In the genomic region with DNA sequence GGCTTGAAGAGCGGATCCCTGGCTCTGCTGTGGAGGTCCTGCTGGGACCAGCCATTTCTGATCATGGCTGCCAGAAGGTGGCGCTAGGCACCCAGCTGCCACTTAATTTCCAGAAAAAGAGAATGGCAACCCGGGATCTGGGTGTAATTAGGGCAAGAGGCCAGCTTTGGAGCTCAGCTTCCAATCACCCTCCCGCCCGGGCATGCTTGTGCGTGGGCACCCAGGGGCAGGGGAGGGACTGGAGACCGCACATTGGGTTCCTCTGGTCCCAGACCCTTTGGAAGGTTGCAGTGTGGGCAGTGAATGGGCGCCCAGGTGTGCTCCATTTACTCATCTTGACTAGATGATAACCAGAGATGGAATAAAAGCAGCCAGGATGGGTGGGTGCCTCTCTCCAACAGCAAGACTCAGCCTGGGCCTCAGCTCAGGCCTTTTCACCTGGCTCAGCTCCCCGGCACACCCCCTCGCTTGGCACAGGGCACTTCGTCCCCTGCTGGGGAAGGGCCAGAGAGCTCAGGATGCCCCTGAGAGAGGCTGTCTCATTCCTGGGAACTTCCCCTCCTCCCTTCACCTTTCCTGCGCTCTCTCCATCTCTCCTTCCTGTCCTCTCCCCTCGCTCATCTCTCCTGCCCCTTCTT, we compare ENCODE assay signal across 8 cellular contexts. TPM values are rescaled to one million over a fixed set of nuclear protein-coding genes. Genes with fewer than 3 reads are reported as not detected.
DNase-seq lines count a peak whose midpoint lies in the region; ATAC-seq, FAIRE-seq and TF ChIP-seq lines count a peak whose summit lies in the region.

No MANE protein-coding gene starts in this region.

- no peaks in the 10 kb centered on the region for H3K36me3 Mint-ChIP-seq in glutamatergic neuron (ENCODE audit: unreplicated experiment)
- H3K36me3 Mint-ChIP-seq in progenitor cell of endocrine pancreas (ENCODE audit: insufficient read depth): peaks cover 1% of the 10 kb centered on the region

- peaks cover 34% of the 10 kb centered on the region for H3K4me1 Mint-ChIP-seq in glutamatergic neuron (ENCODE audit: low read depth, unreplicated experiment)
- H3K4me1 Mint-ChIP-seq in progenitor cell of endocrine pancreas (ENCODE audit: low read depth): peaks cover 20% of the 10 kb centered on the region

- H3K27ac Mint-ChIP-seq in glutamatergic neuron (ENCODE audit: unreplicated experiment) (no peak overlapping the region), progenitor cell of endocrine pancreas (no peak overlapping the region)

- H3K9me3 Mint-ChIP-seq in glutamatergic neuron (ENCODE audit: unreplicated experiment): peaks cover 1% of the 10 kb centered on the region
- no peaks in the 10 kb centered on the region for H3K9me3 Mint-ChIP-seq in progenitor cell of endocrine pancreas (ENCODE audit: low read depth)

- peaks cover 14% of the 10 kb centered on the region for H3K27me3 Mint-ChIP-seq in glutamatergic neuron (ENCODE audit: unreplicated experiment)
- H3K27me3 Mint-ChIP-seq in progenitor cell of endocrine pancreas: peaks cover 15% of the 10 kb centered on the region

- peak; percentile 28 for FAIRE-seq in GM12891 (lab: Jason Lieb, UNC)

- DNase-seq in AG09319 (ENCODE audit: extremely low read depth, low read depth) (peak; percentile 11), GM12891 (ENCODE audit: insufficient read length, low spot score) (peak; percentile 75), NCI-H2196 treated with DMSO at 0.1 percent for 48 hours (lab: John Stamatoyannopoulos, UW; ENCODE audit: unreplicated experiment) (peak; percentile 10), glutamatergic neuron (peak; percentile 87), progenitor cell of endocrine pancreas (ENCODE audit: low spot score, unreplicated experiment) (peak; percentile 62), omental fat pad (ENCODE audit: low spot score) (no peak)
- peak; percentile 26 for DNase-seq in activated naive CD4-positive, alpha-beta T cell treated with anti-CD3 and anti-CD28 coated beads, Interleukin-2, amount 50 U/mL, for 16 hours

- peak overlapping the region; percentile 53 for H3K4me3 Mint-ChIP-seq in glutamatergic neuron (ENCODE audit: unreplicated experiment)
- no peak overlapping the region for H3K4me3 Mint-ChIP-seq in progenitor cell of endocrine pancreas (ENCODE audit: low read depth)

- no peak for TF ChIP-seq POLR2A in GM12891 (IDR thresholded peaks at IDR 0.05; ENCODE audit: low read depth, low read length)

- ATAC-seq in GM21786 (IDR thresholded peaks at IDR 0.05; ENCODE audit: unreplicated experiment) (no peak), omental fat pad (ENCODE audit: low FRiP score) (no peak)

- TF ChIP-seq CTCF in AG09319 (IDR thresholded peaks at IDR 0.05; ENCODE audit: low read depth, low read length): peak; percentile 85
- TF ChIP-seq CTCF in glutamatergic neuron (IDR thresholded peaks at IDR 0.05; ENCODE audit: partially characterized antibody, unreplicated experiment): peak; percentile 86
- TF ChIP-seq CTCF in progenitor cell of endocrine pancreas (IDR thresholded peaks at IDR 0.05; ENCODE audit: unreplicated experiment): peak; percentile 89
- peak in 1 of 3 donors; percentile 62 for TF ChIP-seq CTCF in omental fat pad (IDR thresholded peaks at IDR 0.05)

TF ChIP-seq in GM12891, 5 proteins besides CTCF, POLR2A, EP300 and RAD21:
- TF ChIP-seq PAX5 (IDR thresholded peaks at IDR 0.05; ENCODE audit: insufficient read depth, low read length, severe bottlenecking) (no peak), SPI1 (IDR thresholded peaks at IDR 0.05; ENCODE audit: low read depth, low read length) (no peak), POU2F2 (IDR thresholded peaks at IDR 0.05; ENCODE audit: low read depth, low read length) (no peak), TAF1 (IDR thresholded peaks at IDR 0.05; ENCODE audit: low read depth, low read length) (no peak), POLR2AphosphoS5 (IDR thresholded peaks at IDR 0.05; ENCODE audit: low read depth, low read length) (no peak)

RNA-seq across cellular contexts. Expression of gene FAM241B, which starts 14.7 kb away (rescaled TPM):
- 0.23 TPM for polyA plus RNA-seq in GM12891 (2012; ENCODE audit: low read depth, missing spikeins)
- total RNA-seq in glutamatergic neuron (ENCODE audit: unreplicated experiment) (50.1 TPM), progenitor cell of endocrine pancreas (42.4 and 44.2 TPM in 2 replicates), omental fat pad (1 to 10 TPM in 3 of 4 donors, under 1 TPM in 1; 0.84 to 2.3 (median 1.8) TPM)

Comparison
In these comparisons a context has a peak if more than half of its experiments do, and no peak if none do; other contexts are left out.
1. RNA of gene FAM241B, which starts 14.7 kb away (total RNA-seq): 50.1 TPM in glutamatergic neuron (single experiment) and 42.4 to 44.2 TPM in progenitor cell of endocrine pancreas; 0.84 to 2.3 TPM in omental fat pad; every median in the first group is over 10 times any median in the second.